ENCODE assay signal across 1 cellular context in the genomic region with DNA sequence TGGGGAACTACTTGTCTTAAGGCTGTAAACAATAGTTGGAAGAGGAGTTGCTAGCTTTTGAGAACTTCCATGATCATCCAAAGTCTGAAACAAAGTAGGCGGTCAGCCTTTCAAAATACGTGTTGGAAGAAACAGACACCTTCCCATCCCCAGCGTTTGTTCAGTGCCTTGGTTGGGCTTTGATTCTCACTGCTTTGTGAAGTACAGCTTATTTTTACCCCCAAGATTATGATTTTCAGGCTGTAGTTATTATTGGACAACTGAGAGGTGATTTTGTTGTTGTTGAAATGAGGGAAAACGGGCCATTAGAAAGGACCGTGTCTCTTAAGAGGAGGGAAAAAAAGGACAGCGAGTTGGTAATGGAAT.
TF ChIP-seq lines count a peak whose summit lies in the region.

No MANE protein-coding gene starts in this region.

TF ChIP-seq in K562, 482 proteins besides CTCF, POLR2A, EP300 and RAD21 (continued from another document):
- TF ChIP-seq TRIM28 (IDR thresholded peaks at IDR 0.05) (no peak), RCOR1 (IDR thresholded peaks at IDR 0.05; ENCODE audit: borderline replicate concordance in 1 of 2, low read depth in 2 of 2, low read length in 2 of 2) (no peak), NUFIP1 (IDR thresholded peaks at IDR 0.05; ENCODE audit: partially characterized antibody) (no peak), PPARD (CRISPR knock-in tag; IDR thresholded peaks at IDR 0.05) (no peak), MXI1 (IDR thresholded peaks at IDR 0.05; ENCODE audit: low read depth, low read length) (no peak), CSDE1 (IDR thresholded peaks at IDR 0.05) (no peak)
- TF ChIP-seq, protein P1, sequence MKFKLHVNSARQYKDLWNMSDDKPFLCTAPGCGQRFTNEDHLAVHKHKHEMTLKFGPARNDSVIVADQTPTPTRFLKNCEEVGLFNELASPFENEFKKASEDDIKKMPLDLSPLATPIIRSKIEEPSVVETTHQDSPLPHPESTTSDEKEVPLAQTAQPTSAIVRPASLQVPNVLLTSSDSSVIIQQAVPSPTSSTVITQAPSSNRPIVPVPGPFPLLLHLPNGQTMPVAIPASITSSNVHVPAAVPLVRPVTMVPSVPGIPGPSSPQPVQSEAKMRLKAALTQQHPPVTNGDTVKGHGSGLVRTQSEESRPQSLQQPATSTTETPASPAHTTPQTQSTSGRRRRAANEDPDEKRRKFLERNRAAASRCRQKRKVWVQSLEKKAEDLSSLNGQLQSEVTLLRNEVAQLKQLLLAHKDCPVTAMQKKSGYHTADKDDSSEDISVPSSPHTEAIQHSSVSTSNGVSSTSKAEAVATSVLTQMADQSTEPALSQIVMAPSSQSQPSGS (CRISPR knock-in tag; IDR thresholded peaks at IDR 0.05): no peak
- TF ChIP-seq, protein P2, sequence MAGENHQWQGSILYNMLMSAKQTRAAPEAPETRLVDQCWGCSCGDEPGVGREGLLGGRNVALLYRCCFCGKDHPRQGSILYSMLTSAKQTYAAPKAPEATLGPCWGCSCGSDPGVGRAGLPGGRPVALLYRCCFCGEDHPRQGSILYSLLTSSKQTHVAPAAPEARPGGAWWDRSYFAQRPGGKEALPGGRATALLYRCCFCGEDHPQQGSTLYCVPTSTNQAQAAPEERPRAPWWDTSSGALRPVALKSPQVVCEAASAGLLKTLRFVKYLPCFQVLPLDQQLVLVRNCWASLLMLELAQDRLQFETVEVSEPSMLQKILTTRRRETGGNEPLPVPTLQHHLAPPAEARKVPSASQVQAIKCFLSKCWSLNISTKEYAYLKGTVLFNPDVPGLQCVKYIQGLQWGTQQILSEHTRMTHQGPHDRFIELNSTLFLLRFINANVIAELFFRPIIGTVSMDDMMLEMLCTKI (IDR thresholded peaks at IDR 0.05; ENCODE audit: partially characterized antibody): no peak
